Comparison of ENCODE assay signal across 11 cellular contexts in genomic region chr5:101783241-101784095, GRCh38.
DNase-seq lines count a peak whose midpoint lies in the region; ATAC-seq and TF ChIP-seq lines count a peak whose summit lies in the region.
"Had no signal": no experiment of that assay in that cellular context is flagged by ENCODE, and none has a peak within 500 bp of the region (broad histone marks: within the 10 kb centered on the region; RNA-seq: fewer than 3 reads in every experiment).

No MANE protein-coding gene starts in this region.

- no peaks in the 10 kb centered on the region for H3K4me1 ChIP-seq in colonic mucosa
- H3K4me1 ChIP-seq in mesenchymal stem cell (ENCODE audit: control insufficient read depth, insufficient read depth, low read depth, low read length), result peaks cover 3% of the 10 kb centered on the region
- H3K4me1 ChIP-seq in testis, result no peaks in the 10 kb centered on the region

- no peak for TF ChIP-seq POLR2A in testis (IDR thresholded peaks at IDR 0.05)

- no peak overlapping the region for H4K8ac ChIP-seq in mesenchymal stem cell (ENCODE audit: low read length)

- H3K18ac ChIP-seq in mesenchymal stem cell (ENCODE audit: low read depth in 1 of 2, low read length in 2 of 2), result no peak overlapping the region

- no peak overlapping the region for H2BK5ac ChIP-seq in mesenchymal stem cell (ENCODE audit: low read depth, low read length, poor library complexity, severe bottlenecking)

- no peaks in the 10 kb centered on the region for H3K9me3 ChIP-seq in colonic mucosa
- H3K9me3 ChIP-seq in mesenchymal stem cell (ENCODE audit: control insufficient read depth, low read length), result peaks cover 4% of the 10 kb centered on the region
- H3K9me3 ChIP-seq in testis, result no peaks in the 10 kb centered on the region

- no peak overlapping the region for H2BK12ac ChIP-seq in mesenchymal stem cell (ENCODE audit: low read length in 2 of 2)

- H2BK120ac ChIP-seq in mesenchymal stem cell (ENCODE audit: low read depth, low read length), result no peak overlapping the region

- peak overlapping the region; percentile 23 for H3K4me3 ChIP-seq in colonic mucosa
- H3K4me3 ChIP-seq in mesenchymal stem cell (ENCODE audit: insufficient read depth in 1 of 2, low read depth in 1 of 2, low read length in 2 of 2), result peak overlapping the region; percentile 27 to 72
- H3K4me3 ChIP-seq in testis, result peak overlapping the region; percentile 12 to 55
- H3K4me3 ChIP-seq: K562 had no signal

- H3K4ac ChIP-seq in mesenchymal stem cell (ENCODE audit: low read depth in 1 of 2, low read length in 2 of 2), result no peak overlapping the region

- 54% methylated on average over 31 of the region's 31 CpGs for WGBS in mesenchymal stem cell
- WGBS in testis, 2 donors, result 34 to 41% methylated on average over 31 of the region's 31 CpGs

- H3K36me3 ChIP-seq in colonic mucosa (no peaks in the 10 kb centered on the region), mesenchymal stem cell (ENCODE audit: control insufficient read depth in 1 of 2, insufficient read depth in 2 of 2, low read depth in 1 of 2, low read length in 2 of 2) (no peaks in the 10 kb centered on the region), testis (ENCODE audit: low read depth, missing control alignments) (no peaks in the 10 kb centered on the region)

- H3K4me2 ChIP-seq in mesenchymal stem cell (ENCODE audit: low read length, poor library complexity, severe bottlenecking), result peak overlapping the region; percentile 50

- no peak overlapping the region for H3K14ac ChIP-seq in mesenchymal stem cell (ENCODE audit: low read length in 2 of 2)

- H3K9ac ChIP-seq in colonic mucosa (ENCODE audit: low read depth in 2 of 2, low read length in 2 of 2) (no peak overlapping the region), mesenchymal stem cell (ENCODE audit: low read length) (peak overlapping the region; percentile 9)

- no peak overlapping the region for H2AK5ac ChIP-seq in mesenchymal stem cell (ENCODE audit: low read length, severe bottlenecking)

- TF ChIP-seq CTCF in colonic mucosa (IDR thresholded peaks at IDR 0.05) (no peak), testis (IDR thresholded peaks at IDR 0.05) (no peak)

- no peaks in the 10 kb centered on the region for H3K79me1 ChIP-seq in mesenchymal stem cell (replicated peaks; ENCODE audit: low read length, poor library complexity, severe bottlenecking)

- ATAC-seq in HG02610 (IDR thresholded peaks at IDR 0.05; ENCODE audit: unreplicated experiment), result no peak
- ATAC-seq: K562 had no signal

- H3K23ac ChIP-seq in mesenchymal stem cell (ENCODE audit: low read length in 2 of 2), result no peak overlapping the region

- H2BK15ac ChIP-seq in mesenchymal stem cell (ENCODE audit: low read depth, poor library complexity, severe bottlenecking), result no peak overlapping the region

- no peak overlapping the region for H4K91ac ChIP-seq in mesenchymal stem cell (ENCODE audit: low read length)

- H3K27ac ChIP-seq in colonic mucosa, result no peak overlapping the region
- H3K27ac ChIP-seq in mesenchymal stem cell (ENCODE audit: low read length, poor library complexity, severe bottlenecking), result no peak overlapping the region
- H3K27ac ChIP-seq in testis, result no peak overlapping the region

- DNase-seq in NCI-H2107 treated with DMSO at 0.1 percent for 48 hours (lab: John Stamatoyannopoulos, UW; ENCODE audit: unreplicated experiment) (peak; percentile 1), NCI-H2107 (lab: John Stamatoyannopoulos, UW) (no peak), colonic mucosa (no peak), mesenchymal stem cell (peak; percentile 2), testis (no peak), GDM1 (lab: John Stamatoyannopoulos, UW) (no peak), pons (ENCODE audit: low spot score) (no peak)
- DNase-seq: activated effector memory CD4-positive, alpha-beta T cell treated with anti-CD3 and anti-CD28 coated beads, Interleukin-2, amount 50 U/mL, for 16 hours; NCI-H345 had no signal

- intact Hi-C loops in colonic mucosa (cut with DNase I) (no loop called here), testis (cut with DNase I; ENCODE audit: low total_unique reads) (no loop called here)

- H3K27me3 ChIP-seq in colonic mucosa (no peaks in the 10 kb centered on the region), mesenchymal stem cell (ENCODE audit: control insufficient read depth in 1 of 2, insufficient read depth in 1 of 2, low read length in 2 of 2) (no peaks in the 10 kb centered on the region), testis (no peaks in the 10 kb centered on the region)

- no peak overlapping the region for H2AFZ ChIP-seq in mesenchymal stem cell (ENCODE audit: low read depth, low read length)

Comparison
In these comparisons a context has a peak if more than half of its experiments do, and no peak if none do; other contexts are left out.
1. DNase-seq: peak in NCI-H2107 treated with DMSO at 0.1 percent for 48 hours (single experiment) and mesenchymal stem cell (single experiment); none in NCI-H2107 (single experiment), colonic mucosa (single experiment), testis (single experiment), GDM1 (single experiment) and pons (single experiment).
2. Peak in every context shown above with its lines, with median percentiles within 50 percentile points of each other: H3K4me3 ChIP-seq.